Comparison of ENCODE assay signal across 8 cellular contexts in the genomic region with DNA sequence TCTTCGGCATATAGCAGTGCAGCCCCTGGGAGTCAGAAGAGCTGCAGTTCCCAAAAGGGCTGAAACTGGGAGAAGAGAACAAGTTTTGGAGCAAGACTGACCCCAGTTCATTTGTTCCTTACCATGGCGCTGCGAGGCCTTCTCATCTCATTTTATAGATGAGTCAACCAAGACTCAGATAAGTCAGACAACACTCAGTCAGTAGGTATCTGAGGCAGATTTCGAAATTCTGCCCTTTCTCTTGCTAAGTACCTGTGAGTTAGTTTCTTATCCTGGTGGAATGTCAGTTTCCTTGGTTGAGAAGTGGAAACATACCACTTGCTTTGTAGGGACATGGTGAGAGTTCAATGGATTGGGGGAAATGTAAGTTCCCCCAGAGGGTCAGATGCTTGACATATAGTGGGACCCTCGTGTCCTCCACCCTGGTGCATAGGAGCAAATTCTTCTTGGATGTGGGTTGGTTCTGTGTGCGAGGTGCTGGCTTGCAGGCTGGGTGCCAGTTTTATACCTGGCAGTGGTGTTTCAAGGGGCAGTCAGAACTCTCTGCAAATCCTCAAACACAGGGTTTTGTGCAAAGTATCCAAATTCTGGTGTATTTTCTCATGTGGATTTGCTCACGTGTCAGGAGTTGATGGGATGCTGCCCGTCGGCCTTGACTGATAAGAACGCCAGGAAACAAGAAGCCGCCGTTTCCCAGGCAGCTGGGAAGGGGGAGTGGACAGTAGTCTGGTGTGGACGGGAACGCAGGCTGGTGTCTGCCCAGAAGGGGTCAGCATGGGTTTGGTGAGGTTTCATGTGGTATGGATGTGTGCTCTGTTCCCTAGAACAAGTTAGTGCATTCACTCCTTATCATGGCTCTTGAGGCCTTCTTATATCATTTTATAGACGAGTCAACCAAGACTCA.
DNase-seq lines count a peak whose midpoint lies in the region; TF ChIP-seq lines count a peak whose summit lies in the region.

No MANE protein-coding gene starts in this region.

- DNase-seq in ELF-1 (ENCODE audit: low read depth, low spot score) (peak; percentile 80), SHP77 treated with DMSO at 0.1 percent for 48 hours (lab: John Stamatoyannopoulos, UW) (peak; percentile 37), fibroblast of peridontal ligament (ENCODE audit: extremely low read depth) (peak; percentile 57), pulmonary artery endothelial cell (ENCODE audit: low read depth, low spot score) (peak; percentile 67), inferior parietal cortex (ENCODE audit: extremely low spot score) (no peak), GM10248 (ENCODE audit: extremely low spot score) (no peak)
- DNase-seq in activated effector memory CD4-positive, alpha-beta T cell treated with anti-CD3 and anti-CD28 coated beads, Interleukin-2, amount 50 U/mL, for 16 hours: no peak
- no peak for DNase-seq in activated T-cell treated with anti-CD3 and anti-CD28 coated beads, Interleukin-2, amount 50 U/mL, for 24 hours

- TF ChIP-seq CTCF in GM10248 (IDR thresholded peaks at IDR 0.05; ENCODE audit: control extremely low read depth, extremely low read depth, low read depth, missing control alignments): no peak

- peaks cover 81% of the 10 kb centered on the region for H3K27me3 Mint-ChIP-seq in activated T-cell treated with anti-CD3 and anti-CD28 coated beads, Interleukin-2, amount 50 U/mL, for 24 hours

- peaks cover 5% of the 10 kb centered on the region for H3K4me1 Mint-ChIP-seq in activated T-cell treated with anti-CD3 and anti-CD28 coated beads, Interleukin-2, amount 50 U/mL, for 24 hours (ENCODE audit: low read depth)

- H3K36me3 Mint-ChIP-seq in activated T-cell treated with anti-CD3 and anti-CD28 coated beads, Interleukin-2, amount 50 U/mL, for 24 hours (ENCODE audit: low read depth): no peaks in the 10 kb centered on the region

- CTCF ChIA-PET in GM10248 (lab: Yijun Ruan, JAX): interaction anchor here (0.9 to 1.4 kb wide), 6 partner anchors 11 to 72 kb away, joined by 3 to 6 read pairs (median 3); no protein-coding TSS in a partner anchor

- no peak overlapping the region for H3K4me3 Mint-ChIP-seq in activated T-cell treated with anti-CD3 and anti-CD28 coated beads, Interleukin-2, amount 50 U/mL, for 24 hours

- no peaks in the 10 kb centered on the region for H3K9me3 Mint-ChIP-seq in activated T-cell treated with anti-CD3 and anti-CD28 coated beads, Interleukin-2, amount 50 U/mL, for 24 hours

- H3K27ac Mint-ChIP-seq in activated T-cell treated with anti-CD3 and anti-CD28 coated beads, Interleukin-2, amount 50 U/mL, for 24 hours: no peak overlapping the region

- POLR2A ChIA-PET in GM10248 (lab: Yijun Ruan, JAX): no interaction called here

Comparison
In these comparisons a context has a peak if more than half of its experiments do, and no peak if none do; other contexts are left out.
1. DNase-seq: peak in ELF-1 (single experiment), SHP77 treated with DMSO at 0.1 percent for 48 hours (single experiment), fibroblast of peridontal ligament (single experiment) and pulmonary artery endothelial cell (single experiment); none in activated effector memory CD4-positive, alpha-beta T cell treated with anti-CD3 and anti-CD28 coated beads, Interleukin-2, amount 50 U/mL, for 16 hours (single experiment), inferior parietal cortex (single experiment), GM10248 (single experiment) and activated T-cell treated with anti-CD3 and anti-CD28 coated beads, Interleukin-2, amount 50 U/mL, for 24 hours (single experiment).